ENCODE assay signal across 8 cellular contexts in the genomic region with DNA sequence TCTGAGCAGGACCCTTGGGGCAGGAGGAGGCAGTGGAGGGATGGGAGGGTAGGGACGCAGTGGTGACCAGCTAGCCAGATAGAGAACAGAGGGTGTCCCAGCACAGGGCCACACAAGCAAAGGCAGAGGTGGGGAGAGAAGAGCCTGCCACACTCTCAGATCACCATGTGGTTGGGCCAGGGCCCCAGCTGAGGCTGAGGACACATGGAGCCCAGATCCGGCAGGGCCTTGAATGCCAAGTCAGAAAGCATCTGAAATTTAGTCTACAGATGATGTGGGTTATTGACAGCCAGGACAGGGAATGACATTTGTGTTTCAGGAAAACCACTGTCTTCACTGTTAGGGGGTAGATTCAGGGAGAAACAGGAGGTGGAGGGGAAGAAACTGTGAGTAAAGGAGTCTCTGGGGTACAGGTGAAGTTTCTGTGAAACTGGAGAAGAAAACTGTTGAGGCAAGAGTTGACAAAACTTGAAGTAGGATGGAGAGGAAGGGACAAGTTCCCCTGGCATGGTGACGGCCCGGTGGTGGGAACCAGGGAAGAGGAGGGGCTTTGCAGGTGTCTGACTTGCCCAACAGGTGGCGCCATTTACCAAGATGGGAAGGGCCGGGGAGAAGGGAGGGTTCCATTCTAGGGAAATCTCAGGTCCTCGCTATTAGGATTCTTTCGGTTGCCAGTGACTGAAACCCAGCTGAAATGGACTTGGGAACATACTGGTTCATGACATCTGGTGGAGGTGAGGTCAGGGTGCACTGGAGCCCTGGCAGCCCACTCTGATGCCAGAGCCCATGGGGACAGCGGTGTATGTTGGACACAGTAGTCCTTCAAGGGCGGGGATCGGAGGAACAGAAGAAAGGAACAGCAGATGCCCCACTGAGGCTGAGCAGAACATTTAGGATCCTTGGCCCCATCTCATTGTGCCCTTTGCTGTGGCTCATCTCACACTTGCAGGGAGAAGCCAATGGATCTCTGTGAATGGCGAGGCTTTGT.
DNase-seq lines count a peak whose midpoint lies in the region; ATAC-seq, FAIRE-seq and TF ChIP-seq lines count a peak whose summit lies in the region.

No MANE protein-coding gene starts in this region.

- ATAC-seq in A549 (peak; percentile 75 to 96; a peak in 5 of 6 replicates), K562 (peak; percentile 99), HG02571 (IDR thresholded peaks at IDR 0.05; ENCODE audit: unreplicated experiment) (no peak)

- no peaks in the 10 kb centered on the region for H3K36me3 ChIP-seq in K562 (ENCODE audit: control insufficient read depth, insufficient read depth, low read length)

- 44% methylated on average over 12 of the region's 12 CpGs for WGBS in A549 (ENCODE audit: missing lambda C conversion rate)
- 7% methylated on average over 12 of the region's 12 CpGs for WGBS in K562 (ENCODE audit: insufficient coverage, low coverage, missing lambda C conversion rate)

- no peak overlapping the region for H3K4me3 ChIP-seq in A549
- H3K4me3 ChIP-seq in GM12865 (ENCODE audit: low read depth, low read length), result no peak overlapping the region
- H3K4me3 ChIP-seq in K562, result no peak overlapping the region

- intact Hi-C loops in K562 (cut with micrococcal nuclease), result loop anchor here (1.0 kb wide), 2 partner anchors 19 to 29 kb away; no protein-coding TSS in a partner anchor

- H2AFZ ChIP-seq in K562 (ENCODE audit: low read depth, low read length), result no peak overlapping the region

- H3K4me2 ChIP-seq in A549 (no peak overlapping the region), K562 (ENCODE audit: insufficient read depth, low read length) (no peak overlapping the region)

- TF ChIP-seq CTCF in A549 (IDR thresholded peaks at IDR 0.05) (peak; percentile 57), GM12865 (IDR thresholded peaks at IDR 0.05; ENCODE audit: insufficient read depth, low read depth, low read length, missing control alignments) (peak; percentile 64), K562 (IDR thresholded peaks at IDR 0.05 in 2 of 3, conservative IDR thresholded peaks at IDR 0.05 in 1 of 3; ENCODE audit: insufficient read depth in 2 of 3, low read depth in 1 of 3, low read length in 3 of 3) (peak; percentile 77 to 84 (median 83))

- no peaks in the 10 kb centered on the region for H3K9me1 ChIP-seq in K562 (ENCODE audit: control insufficient read depth, insufficient read depth, low read length)

- BruUV-seq in K562 (replicated peaks; lab: Mats Ljungman, UMichigan), result no TSS peak

- no peaks in the 10 kb centered on the region for H3K79me2 ChIP-seq in K562 (ENCODE audit: control insufficient read depth, insufficient read depth, low read length)

- TF ChIP-seq RAD21 in A549 (conservative IDR thresholded peaks at IDR 0.05 in 1 of 2, IDR thresholded peaks at IDR 0.05 in 1 of 2) (peak; percentile 55 to 84; a peak in 4 of 5 replicates), K562 (CRISPR knock-in tag; conservative IDR thresholded peaks at IDR 0.05 in 1 of 2, IDR thresholded peaks at IDR 0.05 in 1 of 2) (peak; percentile 32 to 72)

- DNase-seq in A549 (ENCODE audit: low read depth in 1 of 2, low spot score in 1 of 2) (peak; percentile 58 to 90), GM12865 (ENCODE audit: low read depth) (peak; percentile 48), HK-2 (ENCODE audit: unreplicated experiment) (peak; percentile 54), RPMI8226 (peak; percentile 69), K562 (ENCODE audit: extremely low read depth in 1 of 4, low spot score in 3 of 4) (peak; percentile 69 to 91 (median 88)), kidney glomerular epithelial cell (lab: John Stamatoyannopoulos, UW) (peak; percentile 22)
- peak; percentile 1 to 5 for DNase-seq in stimulated activated CD8-positive, alpha-beta memory T cell treated with anti-CD3 and anti-CD28 coated beads, Interleukin-2, amount 100 ng/mL, for 1 hour (ENCODE audit: low read depth in 2 of 2)

- no peak for FAIRE-seq in A549 (lab: Jason Lieb, UNC)
- peak; percentile 67 for FAIRE-seq in K562 (lab: Jason Lieb, UNC)

- TF ChIP-seq EP300 in A549 (IDR thresholded peaks at IDR 0.05), result no peak
- TF ChIP-seq EP300 in K562 (IDR thresholded peaks at IDR 0.05; ENCODE audit: low read length), result no peak

- in situ Hi-C loops in K562 (cut with MboI), result no loop called here

- H4K20me1 ChIP-seq in K562 (replicated peaks; ENCODE audit: control insufficient read depth, insufficient read depth, low read length), result no peaks in the 10 kb centered on the region; the same call in none of the 2 replicates

- H3K27ac ChIP-seq in A549 (no peak overlapping the region), K562 (ENCODE audit: extremely low read depth, low read depth, low read length) (no peak overlapping the region)

- peaks cover 0 to 40% of the 10 kb centered on the region in 2 experiments; a peak in 1 of 5 replicates for H3K27me3 ChIP-seq in K562 (ENCODE audit: control insufficient read depth in 2 of 2, insufficient read depth in 2 of 2, low read length in 2 of 2)

- H3K4me1 ChIP-seq in A549 (no peaks in the 10 kb centered on the region), K562 (replicated peaks in 1 of 2; ENCODE audit: control insufficient read depth in 2 of 2, insufficient read depth in 2 of 2, low read length in 2 of 2) (no peaks in the 10 kb centered on the region)

- POLR2A ChIA-PET in A549 (lab: Yijun Ruan, JAX), result no interaction called here
- POLR2A ChIA-PET in K562 (lab: Yijun Ruan, JAX), result no interaction called here

- CTCF ChIA-PET in A549 (lab: Yijun Ruan, JAX) (interaction anchor here (0.6 to 12.2 kb wide), 28 partner anchors 7 to 179 kb away, joined by 3 to 66 read pairs (median 4); no protein-coding TSS in a partner anchor), K562 (lab: Yijun Ruan, JAX; ENCODE audit: low intra/inter-chr PET ratio) (interaction anchor here (0.5 to 0.7 kb wide), 3 partner anchors 28 to 33 kb away, joined by 3 to 4 read pairs (median 3); no protein-coding TSS in a partner anchor)

- H3K9ac ChIP-seq in K562 (ENCODE audit: insufficient read depth in 1 of 2, low read depth in 2 of 2, low read length in 2 of 2), result no peak overlapping the region

- TF ChIP-seq POLR2A in A549 (IDR thresholded peaks at IDR 0.05; ENCODE audit: low read length), result no peak
- TF ChIP-seq POLR2A in K562 (conservative IDR thresholded peaks at IDR 0.05), result no peak

- H3K9me3 ChIP-seq in A549, result no peaks in the 10 kb centered on the region
- no peaks in the 10 kb centered on the region for H3K9me3 ChIP-seq in K562 (replicated peaks; ENCODE audit: control insufficient read depth, insufficient read depth, low read depth, low read length)

TF ChIP-seq in A549, 52 proteins besides CTCF, POLR2A, EP300 and RAD21:
- TF ChIP-seq SMC3 (IDR thresholded peaks at IDR 0.05) (peak; percentile 57), TFCP2L1 (CRISPR knock-in tag; IDR thresholded peaks at IDR 0.05) (no peak), HDAC2 (IDR thresholded peaks at IDR 0.05) (no peak), POLR2AphosphoS2 (conservative IDR thresholded peaks at IDR 0.05; ENCODE audit: low read length) (no peak)

TF ChIP-seq in K562, 482 proteins besides CTCF, POLR2A, EP300 and RAD21 (continues in another document):
- TF ChIP-seq RCOR1 (IDR thresholded peaks at IDR 0.05; ENCODE audit: borderline replicate concordance in 1 of 2, low read depth in 2 of 2, low read length in 2 of 2), result peak in 1 of 2 experiments; percentile 34; a peak in 1 of 4 replicates
- TF ChIP-seq ZKSCAN1 (IDR thresholded peaks at IDR 0.05; ENCODE audit: low read depth, low read length), result no peak
- TF ChIP-seq, protein P1, sequence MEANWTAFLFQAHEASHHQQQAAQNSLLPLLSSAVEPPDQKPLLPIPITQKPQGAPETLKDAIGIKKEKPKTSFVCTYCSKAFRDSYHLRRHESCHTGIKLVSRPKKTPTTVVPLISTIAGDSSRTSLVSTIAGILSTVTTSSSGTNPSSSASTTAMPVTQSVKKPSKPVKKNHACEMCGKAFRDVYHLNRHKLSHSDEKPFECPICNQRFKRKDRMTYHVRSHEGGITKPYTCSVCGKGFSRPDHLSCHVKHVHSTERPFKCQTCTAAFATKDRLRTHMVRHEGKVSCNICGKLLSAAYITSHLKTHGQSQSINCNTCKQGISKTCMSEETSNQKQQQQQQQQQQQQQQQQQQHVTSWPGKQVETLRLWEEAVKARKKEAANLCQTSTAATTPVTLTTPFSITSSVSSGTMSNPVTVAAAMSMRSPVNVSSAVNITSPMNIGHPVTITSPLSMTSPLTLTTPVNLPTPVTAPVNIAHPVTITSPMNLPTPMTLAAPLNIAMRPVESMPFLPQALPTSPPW (CRISPR knock-in tag; IDR thresholded peaks at IDR 0.05), result peak; percentile 44; the same call in 1 of the 2 replicates
- TF ChIP-seq ZBTB7A (IDR thresholded peaks at IDR 0.05; ENCODE audit: borderline replicate concordance, control insufficient read depth, low read depth, low read length), result peak; percentile 57; the same call in 1 of the 2 replicates
- TF ChIP-seq, protein P2, sequence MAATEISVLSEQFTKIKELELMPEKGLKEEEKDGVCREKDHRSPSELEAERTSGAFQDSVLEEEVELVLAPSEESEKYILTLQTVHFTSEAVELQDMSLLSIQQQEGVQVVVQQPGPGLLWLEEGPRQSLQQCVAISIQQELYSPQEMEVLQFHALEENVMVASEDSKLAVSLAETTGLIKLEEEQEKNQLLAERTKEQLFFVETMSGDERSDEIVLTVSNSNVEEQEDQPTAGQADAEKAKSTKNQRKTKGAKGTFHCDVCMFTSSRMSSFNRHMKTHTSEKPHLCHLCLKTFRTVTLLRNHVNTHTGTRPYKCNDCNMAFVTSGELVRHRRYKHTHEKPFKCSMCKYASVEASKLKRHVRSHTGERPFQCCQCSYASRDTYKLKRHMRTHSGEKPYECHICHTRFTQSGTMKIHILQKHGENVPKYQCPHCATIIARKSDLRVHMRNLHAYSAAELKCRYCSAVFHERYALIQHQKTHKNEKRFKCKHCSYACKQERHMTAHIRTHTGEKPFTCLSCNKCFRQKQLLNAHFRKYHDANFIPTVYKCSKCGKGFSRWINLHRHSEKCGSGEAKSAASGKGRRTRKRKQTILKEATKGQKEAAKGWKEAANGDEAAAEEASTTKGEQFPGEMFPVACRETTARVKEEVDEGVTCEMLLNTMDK (IDR thresholded peaks at IDR 0.05; ENCODE audit: borderline replicate concordance, insufficient read depth, low read depth, low read length, poor library complexity, severe bottlenecking), result peak; percentile 24
- TF ChIP-seq, protein P3, sequence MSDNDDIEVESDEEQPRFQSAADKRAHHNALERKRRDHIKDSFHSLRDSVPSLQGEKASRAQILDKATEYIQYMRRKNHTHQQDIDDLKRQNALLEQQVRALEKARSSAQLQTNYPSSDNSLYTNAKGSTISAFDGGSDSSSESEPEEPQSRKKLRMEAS (CRISPR knock-in tag; IDR thresholded peaks at IDR 0.05), result no peak
- TF ChIP-seq PHF21A (IDR thresholded peaks at IDR 0.05; ENCODE audit: borderline replicate concordance, low read depth), result 0 out of 2 replicates have a peak, but pooled peaks have one; percentile 14

Comparison
In these comparisons a context has a peak if more than half of its experiments do, and no peak if none do; other contexts are left out.
1. DNase-seq: peak in every context shown above with its lines; median percentile 88 in K562; 74 in A549; 69 in RPMI8226; 54 in HK-2; 48 in GM12865; 22 in kidney glomerular epithelial cell; 3 in stimulated activated CD8-positive, alpha-beta memory T cell treated with anti-CD3 and anti-CD28 coated beads, Interleukin-2, amount 100 ng/mL, for 1 hour.